In the genomic region with DNA sequence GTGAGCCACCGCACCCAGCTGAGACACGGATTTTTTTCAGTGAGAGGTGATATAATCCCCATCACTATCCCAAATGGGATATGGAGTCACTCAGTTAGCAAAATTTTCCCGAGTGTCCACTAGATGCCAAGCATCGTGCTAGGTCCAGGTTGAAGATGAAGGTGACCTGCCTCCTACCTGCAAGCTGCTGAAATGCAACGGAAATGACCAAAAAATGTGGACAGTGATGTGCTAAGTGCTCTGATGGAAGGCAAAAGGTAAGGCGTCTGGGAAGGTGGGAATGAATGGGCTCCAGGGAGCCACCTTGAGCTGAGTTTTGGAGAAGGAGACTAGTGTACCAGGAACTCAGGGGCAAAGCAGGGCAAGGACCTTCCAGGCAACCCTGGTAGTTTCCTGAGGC, we compare ENCODE assay signal across 19 cellular contexts.
"Had no signal": no experiment of that assay in that cellular context is flagged by ENCODE, and none has a peak within 500 bp of the region (broad histone marks: within the 10 kb centered on the region; RNA-seq: fewer than 3 reads in every experiment).

No MANE protein-coding gene starts in this region.

- H3K4me3 Mint-ChIP-seq: activated CD8-positive, alpha-beta T cell treated with anti-CD3 and anti-CD28 coated beads, Interleukin-2, amount 10 ng/mL, durations not matched to agents 7 days and 5 days; brain; mesothelial cell of epicardium; natural killer cell; stimulated activated effector memory CD8-positive, alpha-beta T cell treated with anti-CD3 and anti-CD28 coated beads, Interleukin-12 subunit alpha, Interleukin-12 subunit beta, amount 100 ng/mL, for 72 hours had no signal

- H3K79me2 ChIP-seq: hepatocyte had no signal

- H3K9me3 Mint-ChIP-seq: activated naive CD4-positive, alpha-beta T cell treated with anti-CD3 and anti-CD28 coated beads, Interleukin-2, amount 50 U/mL, for 72 hours; mesothelial cell of epicardium; natural killer cell; stimulated activated effector memory CD8-positive, alpha-beta T cell treated with anti-CD3 and anti-CD28 coated beads, Interleukin-12 subunit alpha, Interleukin-12 subunit beta, amount 100 ng/mL, for 72 hours had no signal

- H3K27me3 ChIP-seq: hepatocyte, right atrium auricular region, stomach had no signal

- H3K36me3 Mint-ChIP-seq: activated naive CD4-positive, alpha-beta T cell treated with anti-CD3 and anti-CD28 coated beads, Interleukin-2, amount 50 U/mL, for 72 hours; brain; mesothelial cell of epicardium; natural killer cell; stimulated activated effector memory CD8-positive, alpha-beta T cell treated with anti-CD3 and anti-CD28 coated beads, Interleukin-12 subunit alpha, Interleukin-12 subunit beta, amount 100 ng/mL, for 72 hours had no signal

- H3K4me2 ChIP-seq: hepatocyte had no signal

- H2AFZ ChIP-seq: hepatocyte had no signal

- FAIRE-seq: frontal cortex had no signal

- H3K27ac Mint-ChIP-seq: activated CD8-positive, alpha-beta T cell treated with anti-CD3 and anti-CD28 coated beads, Interleukin-2, amount 10 ng/mL, durations not matched to agents 7 days and 5 days; activated naive CD4-positive, alpha-beta T cell treated with anti-CD3 and anti-CD28 coated beads, Interleukin-2, amount 50 U/mL, for 72 hours; mesothelial cell of epicardium; natural killer cell; stimulated activated effector memory CD8-positive, alpha-beta T cell treated with anti-CD3 and anti-CD28 coated beads, Interleukin-12 subunit alpha, Interleukin-12 subunit beta, amount 100 ng/mL, for 72 hours had no signal

- H3K4me1 ChIP-seq: left ventricle myocardium inferior, right atrium auricular region, stomach had no signal

- H3K9me3 ChIP-seq: left ventricle myocardium inferior, right atrium auricular region, stomach had no signal

- H3K4me1 Mint-ChIP-seq: natural killer cell; stimulated activated effector memory CD8-positive, alpha-beta T cell treated with anti-CD3 and anti-CD28 coated beads, Interleukin-12 subunit alpha, Interleukin-12 subunit beta, amount 100 ng/mL, for 72 hours had no signal

- DNase-seq: activated CD4-positive, alpha-beta T cell treated with anti-CD3 and anti-CD28 coated beads, Interleukin-2, amount 50 U/mL, for 1 hour; activated CD4-positive, CD25-positive, alpha-beta regulatory T cell treated with anti-CD3 and anti-CD28 coated beads, Interleukin-2, amount 50 U/mL, for 72 hours; activated CD8-positive, alpha-beta T cell treated with anti-CD3 and anti-CD28 coated beads, Interleukin-2, amount 10 ng/mL, durations not matched to agents 7 days and 5 days; activated gamma-delta T cell treated with Interleukin-2 at 50 U/mL for 16 hours; aorta; dermis blood vessel endothelial cell; effector CD8-positive, alpha-beta T cell; glutamatergic neuron; left ventricle myocardium inferior; natural killer cell; stomach had no signal

- ATAC-seq: activated CD8-positive, alpha-beta T cell treated with anti-CD3 and anti-CD28 coated beads, Interleukin-2, amount 10 ng/mL, durations not matched to agents 7 days and 5 days; activated naive CD4-positive, alpha-beta T cell treated with anti-CD3 and anti-CD28 coated beads, Interleukin-2, amount 50 U/mL, for 72 hours; esophagus mucosa; natural killer cell; stimulated activated effector memory CD8-positive, alpha-beta T cell treated with anti-CD3 and anti-CD28 coated beads, Interleukin-12 subunit alpha, Interleukin-12 subunit beta, amount 100 ng/mL, for 72 hours had no signal

- H3K4me3 ChIP-seq: hepatocyte, left ventricle myocardium inferior, right atrium auricular region, stomach had no signal

- H3K27ac ChIP-seq: hepatocyte, left ventricle myocardium inferior, right atrium auricular region, stomach had no signal

- H3K36me3 ChIP-seq: left ventricle myocardium inferior, right atrium auricular region, stomach had no signal
